18 cellular contexts compared by ENCODE assay signal in genomic region chr1:234733427-234733826, GRCh38.
DNase-seq lines count a peak whose midpoint lies in the region; ATAC-seq, FAIRE-seq and TF ChIP-seq lines count a peak whose summit lies in the region.
"Had no signal": no experiment of that assay in that cellular context is flagged by ENCODE, and none has a peak within 500 bp of the region (broad histone marks: within the 10 kb centered on the region; RNA-seq: fewer than 3 reads in every experiment).

No MANE protein-coding gene starts in this region.

- no peaks in the 10 kb centered on the region for H4K20me1 ChIP-seq in K562 (replicated peaks; ENCODE audit: control insufficient read depth, insufficient read depth, low read length)
- H4K20me1 ChIP-seq: BLaER1 had no signal

- no peaks in the 10 kb centered on the region for H3K9me3 Mint-ChIP-seq in activated CD4-positive, alpha-beta T cell treated with anti-CD3 and anti-CD28 coated beads, Interleukin-2, amount 10 ng/mL, durations not matched to agents 24 days and 14 days
- H3K9me3 Mint-ChIP-seq in CD4-positive, CD25-positive, alpha-beta regulatory T cell = no peaks in the 10 kb centered on the region
- H3K9me3 Mint-ChIP-seq in WTC11 = no peaks in the 10 kb centered on the region

- H3K9me3 ChIP-seq in CD4-positive, CD25-positive, alpha-beta regulatory T cell (ENCODE audit: control insufficient read depth in 2 of 2, low read length in 2 of 2) = no peaks in the 10 kb centered on the region
- H3K9me3 ChIP-seq in K562 (replicated peaks; ENCODE audit: control insufficient read depth, insufficient read depth, low read depth, low read length) = no peaks in the 10 kb centered on the region
- no peaks in the 10 kb centered on the region for H3K9me3 ChIP-seq in adrenal gland (replicated peaks in 1 of 3)
- H3K9me3 ChIP-seq: BLaER1 had no signal

- no peak overlapping the region for H2AFZ ChIP-seq in K562 (ENCODE audit: low read depth, low read length)
- H2AFZ ChIP-seq: GM23248 had no signal

- TF ChIP-seq CTCF in K562 (IDR thresholded peaks at IDR 0.05 in 2 of 3, conservative IDR thresholded peaks at IDR 0.05 in 1 of 3; ENCODE audit: insufficient read depth in 2 of 3, low read depth in 1 of 3, low read length in 3 of 3) (no peak), adrenal gland (IDR thresholded peaks at IDR 0.05) (no peak), WTC11 (IDR thresholded peaks at IDR 0.05) (no peak)

- TF ChIP-seq POLR2A in K562 (conservative IDR thresholded peaks at IDR 0.05) (no peak), adrenal gland (IDR thresholded peaks at IDR 0.05) (no peak)

- in situ Hi-C loops in K562 (cut with MboI) = loop anchor here (5.0 to 10.0 kb wide), 2 partner anchors 134 to 239 kb away; no protein-coding TSS in a partner anchor

- peaks cover 56% of the 10 kb centered on the region for H3K4me1 Mint-ChIP-seq in activated CD4-positive, alpha-beta T cell treated with anti-CD3 and anti-CD28 coated beads, Interleukin-2, amount 10 ng/mL, durations not matched to agents 24 days and 14 days
- H3K4me1 Mint-ChIP-seq in CD4-positive, CD25-positive, alpha-beta regulatory T cell = peaks cover 11 to 37% (median 26%) of the 10 kb centered on the region in 4 donors
- H3K4me1 Mint-ChIP-seq in WTC11 = peaks cover 30% of the 10 kb centered on the region

- DNase-seq in activated CD4-positive, alpha-beta T cell treated with anti-CD3 and anti-CD28 coated beads, Interleukin-2, amount 10 ng/mL, durations not matched to agents 24 days and 14 days = no peak
- DNase-seq in activated CD4-positive, alpha-beta T cell treated with anti-CD3 and anti-CD28 coated beads, Interleukin-2, amount 50 U/mL, for 1 hour = no peak
- no peak for DNase-seq in CD4-positive, CD25-positive, alpha-beta regulatory T cell
- no peak for DNase-seq in K562 (ENCODE audit: extremely low read depth in 1 of 4, low spot score in 3 of 4)
- DNase-seq in sciatic nerve (ENCODE audit: low spot score) = peak; percentile 26
- no peak for DNase-seq in adrenal gland
- DNase-seq in WTC11 (ENCODE audit: low spot score) = no peak
- DNase-seq: AML-193, DMS79, GM23248 had no signal

- no peaks in the 10 kb centered on the region for H3K9me1 ChIP-seq in K562 (ENCODE audit: control insufficient read depth, insufficient read depth, low read length)

- no peak overlapping the region for H3K4me3 Mint-ChIP-seq in activated CD4-positive, alpha-beta T cell treated with anti-CD3 and anti-CD28 coated beads, Interleukin-2, amount 10 ng/mL, durations not matched to agents 24 days and 14 days
- H3K4me3 Mint-ChIP-seq in CD4-positive, CD25-positive, alpha-beta regulatory T cell = no peak overlapping the region
- no peak overlapping the region for H3K4me3 Mint-ChIP-seq in WTC11

- CTCF ChIA-PET in K562 (lab: Yijun Ruan, JAX; ENCODE audit: low intra/inter-chr PET ratio) = no interaction called here
- CTCF ChIA-PET in WTC11 (lab: Charles Lee) = interaction anchor here (1.3 kb wide), 1 partner anchor 360 kb away, joined by 4 read pairs; no protein-coding TSS in a partner anchor

- TF ChIP-seq EP300 in K562 (IDR thresholded peaks at IDR 0.05; ENCODE audit: low read length) = no peak

- TF ChIP-seq RAD21 in K562 (CRISPR knock-in tag; conservative IDR thresholded peaks at IDR 0.05 in 1 of 2, IDR thresholded peaks at IDR 0.05 in 1 of 2) = no peak

- intact Hi-C loops in activated CD4-positive, alpha-beta T cell treated with anti-CD3 and anti-CD28 coated beads, Interleukin-2, amount 10 ng/mL, durations not matched to agents 24 days and 14 days (cut with micrococcal nuclease) = no loop called here
- intact Hi-C loops in K562 (cut with micrococcal nuclease) = no loop called here
- intact Hi-C loops in sciatic nerve (cut with DNase I) = loop anchor here (10.0 kb wide), 1 partner anchor 331 kb away; no protein-coding TSS in a partner anchor
- intact Hi-C loops in adrenal gland (cut with DNase I) = loop anchor here in 1 of 2 donors (10.0 kb wide), 1 partner anchor 351 kb away; no protein-coding TSS in a partner anchor

- H3K27ac ChIP-seq in CD4-positive, CD25-positive, alpha-beta regulatory T cell (ENCODE audit: insufficient read depth, low read length, poor library complexity, severe bottlenecking) = no peak overlapping the region
- H3K27ac ChIP-seq in K562 (ENCODE audit: extremely low read depth, low read depth, low read length) (no peak overlapping the region), adrenal gland (no peak overlapping the region)
- H3K27ac ChIP-seq: 22Rv1, GM23248, HL-60 had no signal

- peak overlapping the region; percentile 39 for H3K27ac Mint-ChIP-seq in activated CD4-positive, alpha-beta T cell treated with anti-CD3 and anti-CD28 coated beads, Interleukin-2, amount 10 ng/mL, durations not matched to agents 24 days and 14 days
- peak overlapping the region in 2 of 3 donors; percentile 38 to 43 for H3K27ac Mint-ChIP-seq in CD4-positive, CD25-positive, alpha-beta regulatory T cell
- no peak overlapping the region for H3K27ac Mint-ChIP-seq in WTC11

- H3K4me3 ChIP-seq in CD4-positive, CD25-positive, alpha-beta regulatory T cell (ENCODE audit: low read depth, low read length) = no peak overlapping the region
- H3K4me3 ChIP-seq in K562 = no peak overlapping the region
- no peak overlapping the region for H3K4me3 ChIP-seq in adrenal gland
- H3K4me3 ChIP-seq: BLaER1, GM12878, GM23248 had no signal

- no peaks in the 10 kb centered on the region for H3K36me3 ChIP-seq in CD4-positive, CD25-positive, alpha-beta regulatory T cell (ENCODE audit: control insufficient read depth, insufficient read depth, low read length)
- H3K36me3 ChIP-seq in K562 (ENCODE audit: control insufficient read depth, insufficient read depth, low read length) = no peaks in the 10 kb centered on the region
- H3K36me3 ChIP-seq in adrenal gland (replicated peaks in 1 of 2) = no peaks in the 10 kb centered on the region
- H3K36me3 ChIP-seq: BLaER1 had no signal

- H3K79me2 ChIP-seq in K562 (ENCODE audit: control insufficient read depth, insufficient read depth, low read length) = no peaks in the 10 kb centered on the region

- FAIRE-seq in K562 (lab: Jason Lieb, UNC) = no peak
- FAIRE-seq: GM12878, GM18507, H54 had no signal

- no peaks in the 10 kb centered on the region for H3K27me3 Mint-ChIP-seq in activated CD4-positive, alpha-beta T cell treated with anti-CD3 and anti-CD28 coated beads, Interleukin-2, amount 10 ng/mL, durations not matched to agents 24 days and 14 days
- no peaks in the 10 kb centered on the region for H3K27me3 Mint-ChIP-seq in CD4-positive, CD25-positive, alpha-beta regulatory T cell
- no peaks in the 10 kb centered on the region for H3K27me3 Mint-ChIP-seq in WTC11 (ENCODE audit: low read depth)

- no peak for ATAC-seq in CD4-positive, CD25-positive, alpha-beta regulatory T cell (ENCODE audit: low read depth in 2 of 2)
- ATAC-seq in K562 = no peak
- ATAC-seq in sciatic nerve = no peak
- ATAC-seq in HG02852 (IDR thresholded peaks at IDR 0.05; ENCODE audit: unreplicated experiment) = no peak
- ATAC-seq in WTC11 = no peak
- ATAC-seq: GM12878, HCT116 had no signal

- no peaks in the 10 kb centered on the region for H3K27me3 ChIP-seq in CD4-positive, CD25-positive, alpha-beta regulatory T cell (ENCODE audit: control insufficient read depth, insufficient read depth, low read length)
- H3K27me3 ChIP-seq in K562 (ENCODE audit: control insufficient read depth in 2 of 2, insufficient read depth in 2 of 2, low read length in 2 of 2) (no peaks in the 10 kb centered on the region), adrenal gland (no peaks in the 10 kb centered on the region)
- H3K27me3 ChIP-seq: BLaER1 had no signal

- no peak overlapping the region for H3K4me2 ChIP-seq in K562 (ENCODE audit: insufficient read depth, low read length)

- WGBS in K562 (ENCODE audit: insufficient coverage, low coverage, missing lambda C conversion rate) = 89% methylated on average over 6 of the region's 6 CpGs
- 62 to 68% (median 64%) methylated on average over 6 of the region's 6 CpGs for WGBS in adrenal gland, 4 donors

- POLR2A ChIA-PET in K562 (lab: Yijun Ruan, JAX) = interaction anchor here (0.5 to 0.8 kb wide), 2 partner anchors 8 to 251 kb away, joined by 3 read pairs; no protein-coding TSS in a partner anchor
- POLR2A ChIA-PET in WTC11 (lab: Charles Lee) = no interaction called here

- no TSS peak for BruUV-seq in K562 (replicated peaks; lab: Mats Ljungman, UMichigan)

- H3K36me3 Mint-ChIP-seq in activated CD4-positive, alpha-beta T cell treated with anti-CD3 and anti-CD28 coated beads, Interleukin-2, amount 10 ng/mL, durations not matched to agents 24 days and 14 days (ENCODE audit: low read depth) = no peaks in the 10 kb centered on the region
- no peaks in the 10 kb centered on the region for H3K36me3 Mint-ChIP-seq in CD4-positive, CD25-positive, alpha-beta regulatory T cell
- no peaks in the 10 kb centered on the region for H3K36me3 Mint-ChIP-seq in WTC11

- peaks cover 19% of the 10 kb centered on the region for H3K4me1 ChIP-seq in CD4-positive, CD25-positive, alpha-beta regulatory T cell (ENCODE audit: control insufficient read depth, insufficient read depth, low read length, poor library complexity, severe bottlenecking)
- H3K4me1 ChIP-seq in K562 (replicated peaks in 1 of 2; ENCODE audit: control insufficient read depth in 2 of 2, insufficient read depth in 2 of 2, low read length in 2 of 2) (peaks cover 27 to 34% of the 10 kb centered on the region in 2 experiments), adrenal gland (replicated peaks in 1 of 2) (peaks cover 0 to 5% of the 10 kb centered on the region in 2 donors)

- no peak overlapping the region for H3K9ac ChIP-seq in K562 (ENCODE audit: insufficient read depth in 1 of 2, low read depth in 2 of 2, low read length in 2 of 2)
- H3K9ac ChIP-seq: BLaER1, GM23248 had no signal

TF ChIP-seq in K562, 482 proteins besides CTCF, POLR2A, EP300 and RAD21:
- no peak; the same call in 1 of the 2 replicates for TF ChIP-seq CEBPG (CRISPR knock-in tag; IDR thresholded peaks at IDR 0.05)
- TF ChIP-seq CEBPG (tag; conservative IDR thresholded peaks at IDR 0.05 in 1 of 2, IDR thresholded peaks at IDR 0.05 in 1 of 2) = peak in 1 of 2 experiments; percentile 11; a peak in 1 of 4 replicates
- TF ChIP-seq L3MBTL2 (IDR thresholded peaks at IDR 0.05) = no peak
- TF ChIP-seq NFXL1 (CRISPR knock-in tag; IDR thresholded peaks at IDR 0.05) = no peak
- 0 out of 2 replicates have a peak, but pooled peaks have one; percentile 28 for TF ChIP-seq CEBPB (tag; IDR thresholded peaks at IDR 0.05)
TF ChIP-seq in K562: peak in this region for 2.

TF ChIP-seq in WTC11, 78 proteins besides CTCF, POLR2A, EP300 and RAD21 (continues in another document):
- TF ChIP-seq NR1H2 (CRISPR knock-in tag; IDR thresholded peaks at IDR 0.05) (no peak), ZNF671 (CRISPR knock-in tag; IDR thresholded peaks at IDR 0.05) (no peak), SOX15 (CRISPR knock-in tag; IDR thresholded peaks at IDR 0.05) (no peak), PRRX2 (CRISPR knock-in tag; IDR thresholded peaks at IDR 0.05) (no peak)
- TF ChIP-seq, protein P1, sequence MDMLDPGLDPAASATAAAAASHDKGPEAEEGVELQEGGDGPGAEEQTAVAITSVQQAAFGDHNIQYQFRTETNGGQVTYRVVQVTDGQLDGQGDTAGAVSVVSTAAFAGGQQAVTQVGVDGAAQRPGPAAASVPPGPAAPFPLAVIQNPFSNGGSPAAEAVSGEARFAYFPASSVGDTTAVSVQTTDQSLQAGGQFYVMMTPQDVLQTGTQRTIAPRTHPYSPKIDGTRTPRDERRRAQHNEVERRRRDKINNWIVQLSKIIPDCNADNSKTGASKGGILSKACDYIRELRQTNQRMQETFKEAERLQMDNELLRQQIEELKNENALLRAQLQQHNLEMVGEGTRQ (CRISPR knock-in tag; IDR thresholded peaks at IDR 0.05) = no peak
